In genomic region chr4:112231779-112232713, GRCh38 we compare ENCODE assay signal across 8 cellular contexts. TPM values are rescaled to one million over a fixed set of nuclear protein-coding genes. Genes with fewer than 3 reads are reported as not detected.
DNase-seq lines count a peak whose midpoint lies in the region; ATAC-seq, FAIRE-seq and TF ChIP-seq lines count a peak whose summit lies in the region.

Gene AP1AR, plus strand, starts transcription at chr4:112231787. Its CDS starts 305 bp downstream, at chr4:112232092.

- H3K4me3 ChIP-seq in SK-N-MC, result peak within 1 kb of the TSS; percentile 90

- H3K27ac ChIP-seq in SK-N-MC (peak within 1 kb of the TSS; percentile 89), temporal lobe (ENCODE audit: low read depth, low read length) (peak within 1 kb of the TSS; percentile 80)

- H3K9ac ChIP-seq in SK-N-MC (ENCODE audit: insufficient read length), result peak within 1 kb of the TSS; percentile 94

- no peak for FAIRE-seq in H54 (lab: Jason Lieb, UNC)

- H3K4me3 Mint-ChIP-seq in activated naive CD4-positive, alpha-beta T cell treated with anti-CD3 and anti-CD28 coated beads, Interleukin-2, amount 10 ng/mL, durations not matched to agents 7 days and 5 days, result peak within 1 kb of the TSS; percentile 78

- H3K36me3 ChIP-seq in SK-N-MC (ENCODE audit: insufficient read depth, low read length), result no peaks in the 10 kb centered on the region

- H3K27me3 Mint-ChIP-seq in activated naive CD4-positive, alpha-beta T cell treated with anti-CD3 and anti-CD28 coated beads, Interleukin-2, amount 10 ng/mL, durations not matched to agents 7 days and 5 days, result peaks cover 9% of the 10 kb centered on the region

- H3K9me3 Mint-ChIP-seq in activated naive CD4-positive, alpha-beta T cell treated with anti-CD3 and anti-CD28 coated beads, Interleukin-2, amount 10 ng/mL, durations not matched to agents 7 days and 5 days, result no peaks in the 10 kb centered on the region

- CTCF ChIA-PET in activated naive CD4-positive, alpha-beta T cell treated with anti-CD3 and anti-CD28 coated beads, Interleukin-2, amount 10 ng/mL, durations not matched to agents 7 days and 5 days (lab: Charles Lee), result interaction anchor here (0.8 to 6.8 kb wide), 7 partner anchors 13 to 291 kb away, joined by 3 to 104 read pairs (median 4); no protein-coding TSS in a partner anchor

- peak; percentile 84 for ATAC-seq in omental fat pad (ENCODE audit: low FRiP score)

- TF ChIP-seq POLR2A in H54 (IDR thresholded peaks at IDR 0.05; ENCODE audit: low read depth, low read length), result peak; percentile 74

- no peaks in the 10 kb centered on the region for H3K9me3 ChIP-seq in SK-N-MC (ENCODE audit: low read depth, low read length)

- DNase-seq in GM04503 (ENCODE audit: low read depth), result peak; percentile 17
- DNase-seq in H54 (ENCODE audit: insufficient read length, low spot score), result peak; percentile 52
- peak; percentile 80 for DNase-seq in LoVo (ENCODE audit: low spot score)
- no peak for DNase-seq in SK-N-MC (ENCODE audit: low read depth, low spot score)
- DNase-seq in activated naive CD4-positive, alpha-beta T cell treated with anti-CD3 and anti-CD28 coated beads, Interleukin-2, amount 10 ng/mL, durations not matched to agents 7 days and 5 days, result peak; percentile 85
- DNase-seq in germinal center (ENCODE audit: low spot score), result peak; percentile 92
- peak; percentile 58 for DNase-seq in omental fat pad (ENCODE audit: low spot score)

- TF ChIP-seq CTCF in omental fat pad (IDR thresholded peaks at IDR 0.05), result no peak

- peak within 1 kb of the TSS; percentile 99 for H3K27ac Mint-ChIP-seq in activated naive CD4-positive, alpha-beta T cell treated with anti-CD3 and anti-CD28 coated beads, Interleukin-2, amount 10 ng/mL, durations not matched to agents 7 days and 5 days

- no peaks in the 10 kb centered on the region for H3K36me3 Mint-ChIP-seq in activated naive CD4-positive, alpha-beta T cell treated with anti-CD3 and anti-CD28 coated beads, Interleukin-2, amount 10 ng/mL, durations not matched to agents 7 days and 5 days

- peaks cover 28% of the 10 kb centered on the region for H3K4me1 Mint-ChIP-seq in activated naive CD4-positive, alpha-beta T cell treated with anti-CD3 and anti-CD28 coated beads, Interleukin-2, amount 10 ng/mL, durations not matched to agents 7 days and 5 days

RNA-seq across cellular contexts. Expression of gene AP1AR, which starts in this region (rescaled TPM):
- total RNA-seq in omental fat pad (10 to 100 TPM; 13.2 to 22.6 (median 15.3) TPM), temporal lobe (64.4 TPM)
